Comparison of ENCODE assay signal across 30 cellular contexts in the genomic region with DNA sequence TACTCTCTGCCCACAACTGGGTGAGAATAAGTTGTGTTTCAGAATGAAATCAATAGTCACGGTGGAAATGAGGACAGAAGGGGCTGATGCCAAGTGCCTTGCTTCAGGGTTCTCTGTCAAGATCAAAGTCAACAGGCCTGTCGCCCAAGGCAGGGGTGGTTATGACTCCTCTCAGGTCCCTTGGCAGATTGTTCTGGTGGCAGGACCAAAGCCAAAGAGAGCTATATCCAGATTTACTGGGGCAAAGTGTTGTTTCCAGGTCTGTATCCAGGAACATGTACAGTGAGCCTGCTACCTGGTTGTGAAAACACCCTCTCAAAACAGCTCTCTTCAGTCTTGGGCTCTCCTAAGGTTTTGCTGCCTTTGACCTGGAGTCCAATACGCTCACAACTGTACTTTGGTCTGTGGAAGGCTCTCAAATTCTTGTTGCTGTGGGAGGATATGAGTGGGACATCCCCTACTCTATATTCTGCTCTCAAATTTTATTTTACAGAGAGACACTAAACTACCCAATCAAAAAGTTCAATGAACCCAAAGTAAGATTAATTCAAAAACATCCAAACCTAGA.
"Had no signal": no experiment of that assay in that cellular context is flagged by ENCODE, and none has a peak within 500 bp of the region (broad histone marks: within the 10 kb centered on the region; RNA-seq: fewer than 3 reads in every experiment).

No MANE protein-coding gene starts in this region.

- H3K27ac Mint-ChIP-seq: effector memory CD8-positive, alpha-beta T cell; naive thymus-derived CD4-positive, alpha-beta T cell; nephron progenitor cell; stimulated activated naive CD8-positive, alpha-beta T cell treated with anti-CD3 and anti-CD28 coated beads, Interleukin-15, amount 100 ng/mL, for 72 hours had no signal

- H3K4me2 ChIP-seq: smooth muscle cell had no signal

- DNase-seq: cerebellar nuclear complex; cortex of kidney; effector memory CD8-positive, alpha-beta T cell; erythroblast; esophagus squamous epithelium; foreskin melanocyte; glutamatergic neuron; heart right ventricle; hippocampal formation; left cardiac atrium; left ventricle myocardium superior; mesendoderm; midbrain; naive thymus-derived CD4-positive, alpha-beta T cell; nephron progenitor cell; occipital lobe; ovary; retina; stimulated activated CD4-positive, alpha-beta T cell treated with anti-CD3 and anti-CD28 coated beads, Interleukin-12 subunit alpha, Interleukin-12 subunit beta, amount 100 ng/mL, for 4 hours; stimulated activated CD4-positive, alpha-beta T cell treated with anti-CD3 and anti-CD28 coated beads, Interleukin-1b, Interleukin-23, amount 100 ng/mL, for 48 hours; stimulated activated CD4-positive, alpha-beta T cell treated with anti-CD3 and anti-CD28 coated beads, Interleukin-4, amount 100 ng/mL, for 1 hour; stimulated activated CD8-positive, alpha-beta memory T cell treated with anti-CD3 and anti-CD28 coated beads, Interleukin-4, amount 100 ng/mL, for 48 hours; stimulated activated naive CD4-positive, alpha-beta T cell; stimulated activated naive CD8-positive, alpha-beta T cell treated with anti-CD3 and anti-CD28 coated beads, Interleukin-15, amount 100 ng/mL, for 72 hours; trophoblast cell had no signal

- FAIRE-seq: endometrium, islet of Langerhans had no signal

- H3K36me3 ChIP-seq: esophagus squamous epithelium, heart right ventricle, ovary, suprapubic skin had no signal

- H3K27me3 ChIP-seq: ovary, suprapubic skin had no signal

- H3K4me1 ChIP-seq: heart right ventricle had no signal

- H3K9me3 ChIP-seq: esophagus squamous epithelium, ovary had no signal

- ATAC-seq: effector memory CD8-positive, alpha-beta T cell; heart right ventricle; left cardiac atrium; left ventricle myocardium superior; naive thymus-derived CD4-positive, alpha-beta T cell; sciatic nerve; stimulated activated naive CD8-positive, alpha-beta T cell treated with anti-CD3 and anti-CD28 coated beads, Interleukin-15, amount 100 ng/mL, for 72 hours had no signal

- H3K4me1 Mint-ChIP-seq: naive thymus-derived CD4-positive, alpha-beta T cell; stimulated activated naive CD8-positive, alpha-beta T cell treated with anti-CD3 and anti-CD28 coated beads, Interleukin-15, amount 100 ng/mL, for 72 hours had no signal

- H3K4me3 Mint-ChIP-seq: effector memory CD8-positive, alpha-beta T cell; naive thymus-derived CD4-positive, alpha-beta T cell; nephron progenitor cell; stimulated activated naive CD8-positive, alpha-beta T cell treated with anti-CD3 and anti-CD28 coated beads, Interleukin-15, amount 100 ng/mL, for 72 hours had no signal

- H3K4me3 ChIP-seq: esophagus squamous epithelium, heart right ventricle, ovary, smooth muscle cell, suprapubic skin had no signal

- H3K27ac ChIP-seq: esophagus squamous epithelium, heart right ventricle, ovary, suprapubic skin had no signal
